ENCODE assay signal across 31 cellular contexts in the genomic region with DNA sequence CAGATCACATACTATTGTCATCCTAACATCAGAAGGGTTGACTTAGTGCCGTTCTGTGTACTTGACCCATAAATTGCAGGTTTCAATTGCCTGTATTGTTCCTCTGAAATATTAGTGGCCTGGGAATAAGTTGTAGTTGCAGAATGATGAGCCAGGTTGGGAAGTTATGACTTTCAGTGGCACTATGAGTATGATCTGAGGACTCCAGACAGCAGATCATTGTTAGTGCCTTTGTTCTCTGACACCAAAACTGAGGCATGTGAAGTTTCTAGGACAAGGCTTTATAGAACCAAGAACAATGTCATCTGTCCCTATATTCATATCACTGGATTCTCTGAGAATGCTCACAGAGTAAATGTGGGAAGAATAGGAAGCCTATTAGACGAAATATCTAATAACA.
"Had no signal": no experiment of that assay in that cellular context is flagged by ENCODE, and none has a peak within 500 bp of the region (broad histone marks: within the 10 kb centered on the region; RNA-seq: fewer than 3 reads in every experiment).

No MANE protein-coding gene starts in this region.

- H3K9me3 Mint-ChIP-seq: activated B cell treated with CpG ODN at 0.5 μM for 24 hours; activated CD8-positive, alpha-beta T cell treated with anti-CD3 and anti-CD28 coated beads for 36 hours; activated naive CD8-positive, alpha-beta T cell treated with anti-CD3 and anti-CD28 coated beads, Interleukin-2, amount 10 ng/mL, durations not matched to agents 7 days and 5 days; activated T-helper 2 cell treated with anti-CD3 and anti-CD28 coated beads, Interferon-gamma antibody, Interleukin-2, Interleukin-4, amounts not matched to agents 10 μg/mL and 5 μg/mL and 100 μg/mL, durations not matched to agents 14 hours and 24 hours and 36 hours had no signal

- H3K36me3 Mint-ChIP-seq: activated CD8-positive, alpha-beta memory T cell treated with anti-CD3 and anti-CD28 coated beads, Interleukin-2, amount 10 ng/mL, durations not matched to agents 7 days and 5 days; activated naive CD4-positive, alpha-beta T cell treated with anti-CD3 and anti-CD28 coated beads, Interleukin-2, amount 50 U/mL, for 24 hours; activated naive CD8-positive, alpha-beta T cell treated with anti-CD3 and anti-CD28 coated beads, Interleukin-2, amount 10 ng/mL, durations not matched to agents 7 days and 5 days had no signal

- H3K79me2 ChIP-seq: hepatocyte had no signal

- DNase-seq: activated B cell treated with CpG ODN at 0.5 μM for 24 hours; activated CD4-positive, alpha-beta T cell treated with anti-CD3 and anti-CD28 coated beads for 48 hours; activated CD4-positive, alpha-beta T cell treated with anti-CD3 and anti-CD28 coated beads, Interleukin-2, amount 50 U/mL, for 1 hour; activated CD4-positive, alpha-beta T cell treated with anti-CD3 and anti-CD28 coated beads, Interleukin-2, amount 50 U/mL, for 48 hours; activated CD8-positive, alpha-beta memory T cell treated with anti-CD3 and anti-CD28 coated beads, Interleukin-2, amount 10 ng/mL, durations not matched to agents 7 days and 5 days; activated CD8-positive, alpha-beta memory T cell treated with anti-CD3 and anti-CD28 coated beads, Interleukin-2, amount 50 U/mL, for 4 hours; activated CD8-positive, alpha-beta T cell treated with anti-CD3 and anti-CD28 coated beads for 36 hours; activated effector memory CD4-positive, alpha-beta T cell treated with anti-CD3 and anti-CD28 coated beads, Interleukin-2, amount 50 U/mL, for 16 hours; activated naive CD4-positive, alpha-beta T cell treated with anti-CD3 and anti-CD28 coated beads for 36 hours; activated naive CD8-positive, alpha-beta T cell treated with anti-CD3 and anti-CD28 coated beads, Interleukin-2, amount 10 ng/mL, durations not matched to agents 7 days and 5 days; activated T-cell treated with anti-CD3 and anti-CD28 coated beads, Interleukin-2, amount 50 U/mL, for 1 hour; activated T-cell treated with anti-CD3 and anti-CD28 coated beads, Interleukin-2, amount 50 U/mL, for 48 hours; central memory CD4-positive, alpha-beta T cell; cerebellar nuclear complex; colonic mucosa; effector CD8-positive, alpha-beta T cell; erythroblast; esophagus squamous epithelium; foreskin melanocyte; heart right ventricle; T-helper 2 cell had no signal

- H3K36me3 ChIP-seq: ascending aorta, breast epithelium, cardiac muscle cell, colonic mucosa, esophagus squamous epithelium, gastroesophageal sphincter, heart right ventricle had no signal

- ATAC-seq: activated CD4-positive, CD25-positive, alpha-beta regulatory T cell treated with anti-CD3 and anti-CD28 coated beads, Interleukin-2, amount 50 U/mL, for 24 hours; activated CD8-positive, alpha-beta memory T cell treated with anti-CD3 and anti-CD28 coated beads, Interleukin-2, amount 10 ng/mL, durations not matched to agents 7 days and 5 days; activated CD8-positive, alpha-beta T cell treated with anti-CD3 and anti-CD28 coated beads for 36 hours; gastroesophageal sphincter; heart right ventricle had no signal

- H3K27ac ChIP-seq: ascending aorta, breast epithelium, cardiac muscle cell, colonic mucosa, esophagus squamous epithelium, gastroesophageal sphincter, heart right ventricle, hepatocyte had no signal

- H3K4me1 ChIP-seq: ascending aorta, breast epithelium, colonic mucosa, gastroesophageal sphincter, heart right ventricle had no signal

- H3K4me1 Mint-ChIP-seq: activated B cell treated with CpG ODN at 0.5 μM for 24 hours; activated naive CD4-positive, alpha-beta T cell treated with anti-CD3 and anti-CD28 coated beads, Interleukin-2, amount 50 U/mL, for 24 hours had no signal

- H3K4me3 ChIP-seq: ascending aorta, breast epithelium, cardiac muscle cell, colonic mucosa, esophagus squamous epithelium, gastroesophageal sphincter, heart right ventricle, hepatocyte had no signal

- H3K4me2 ChIP-seq: hepatocyte had no signal

- H3K9me3 ChIP-seq: breast epithelium, colonic mucosa, esophagus squamous epithelium, gastroesophageal sphincter had no signal

- H3K27me3 Mint-ChIP-seq: activated CD8-positive, alpha-beta memory T cell treated with anti-CD3 and anti-CD28 coated beads, Interleukin-2, amount 10 ng/mL, durations not matched to agents 7 days and 5 days had no signal

- H3K4me3 Mint-ChIP-seq: activated B cell treated with CpG ODN at 0.5 μM for 24 hours; activated CD8-positive, alpha-beta memory T cell treated with anti-CD3 and anti-CD28 coated beads, Interleukin-2, amount 10 ng/mL, durations not matched to agents 7 days and 5 days; activated CD8-positive, alpha-beta T cell treated with anti-CD3 and anti-CD28 coated beads for 36 hours; activated naive CD4-positive, alpha-beta T cell treated with anti-CD3 and anti-CD28 coated beads for 36 hours; activated naive CD4-positive, alpha-beta T cell treated with anti-CD3 and anti-CD28 coated beads, Interleukin-2, amount 50 U/mL, for 24 hours; activated naive CD8-positive, alpha-beta T cell treated with anti-CD3 and anti-CD28 coated beads, Interleukin-2, amount 10 ng/mL, durations not matched to agents 7 days and 5 days; activated T-helper 1 cell treated with anti-CD3 and anti-CD28 coated beads, Interleukin-12 subunit alpha, Interleukin-12 subunit beta, Interleukin-2, Interleukin-4 antibody, amounts not matched to agents 30 ng/mL and 10 ng/mL and 1 ng/mL, durations not matched to agents 14 hours and 24 hours and 36 hours; brain had no signal

- H3K27ac Mint-ChIP-seq: activated B cell treated with CpG ODN at 0.5 μM for 24 hours; activated CD8-positive, alpha-beta memory T cell treated with anti-CD3 and anti-CD28 coated beads, Interleukin-2, amount 10 ng/mL, durations not matched to agents 7 days and 5 days; activated CD8-positive, alpha-beta T cell treated with anti-CD3 and anti-CD28 coated beads for 36 hours; activated naive CD4-positive, alpha-beta T cell treated with anti-CD3 and anti-CD28 coated beads for 36 hours; activated naive CD4-positive, alpha-beta T cell treated with anti-CD3 and anti-CD28 coated beads, Interleukin-2, amount 50 U/mL, for 24 hours; activated naive CD8-positive, alpha-beta T cell treated with anti-CD3 and anti-CD28 coated beads, Interleukin-2, amount 10 ng/mL, durations not matched to agents 7 days and 5 days; activated T-helper 1 cell treated with anti-CD3 and anti-CD28 coated beads, Interleukin-12 subunit alpha, Interleukin-12 subunit beta, Interleukin-2, Interleukin-4 antibody, amounts not matched to agents 30 ng/mL and 10 ng/mL and 1 ng/mL, durations not matched to agents 14 hours and 24 hours and 36 hours; activated T-helper 2 cell treated with anti-CD3 and anti-CD28 coated beads, Interferon-gamma antibody, Interleukin-2, Interleukin-4, amounts not matched to agents 10 μg/mL and 5 μg/mL and 100 μg/mL, durations not matched to agents 14 hours and 24 hours and 36 hours had no signal

- H3K27me3 ChIP-seq: ascending aorta, breast epithelium, cardiac muscle cell, colonic mucosa, esophagus squamous epithelium, gastroesophageal sphincter, hepatocyte had no signal

- H2AFZ ChIP-seq: hepatocyte had no signal
